In the genomic region with DNA sequence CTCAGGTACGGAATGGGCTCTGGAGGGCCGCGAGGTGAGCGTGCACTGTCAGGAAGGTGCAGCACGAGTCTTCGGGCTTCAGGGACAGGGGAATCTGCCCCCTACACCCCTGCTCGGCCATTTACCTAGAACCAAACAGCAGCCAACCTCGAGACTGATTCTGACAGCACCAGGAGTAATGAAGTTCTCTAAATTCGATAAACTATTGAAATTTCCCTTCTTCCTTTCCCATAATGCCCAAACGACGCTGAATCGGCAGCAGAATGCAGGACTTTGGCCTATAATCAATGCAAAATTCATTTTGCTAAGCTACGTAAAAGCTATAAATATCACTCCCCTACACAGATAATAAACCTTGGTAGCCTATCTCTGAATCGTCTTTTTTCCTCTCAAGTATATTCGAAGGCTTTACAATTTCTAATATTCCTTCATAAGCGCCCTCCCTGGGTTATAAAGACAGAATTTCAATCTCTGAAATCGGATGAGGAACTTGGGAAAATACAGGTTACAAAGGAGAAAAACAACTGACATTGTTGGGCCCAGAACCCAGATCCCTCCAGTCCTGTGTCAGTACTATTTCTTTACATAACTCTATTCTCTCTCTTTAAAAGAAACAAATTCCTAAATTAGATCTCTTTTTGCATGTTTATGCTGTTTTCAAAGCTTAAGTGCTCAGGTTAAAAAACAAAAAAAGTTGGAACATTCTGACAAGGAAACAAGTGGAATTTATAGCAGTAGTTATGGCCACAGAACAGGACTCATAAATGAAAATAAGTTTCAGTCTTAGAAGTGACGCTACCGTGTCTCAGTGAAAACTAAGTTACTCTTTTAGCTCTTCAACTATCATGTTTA, we compare ENCODE assay signal across 8 cellular contexts.
DNase-seq lines count a peak whose midpoint lies in the region; ATAC-seq and TF ChIP-seq lines count a peak whose summit lies in the region.

No MANE protein-coding gene starts in this region.

- 10 to 12% methylated on average over 15 of the region's 19 CpGs for WGBS in gastroesophageal sphincter (ENCODE audit: low coverage in 1 of 2), 2 donors

- peak overlapping the region; percentile 84 for H3K9ac ChIP-seq in rectal smooth muscle tissue (ENCODE audit: low read length)

- H3K27me3 Mint-ChIP-seq in CD8-positive, alpha-beta memory T cell = peaks cover 0 to 2% of the 10 kb centered on the region in 2 donors
- H3K27me3 Mint-ChIP-seq in T-helper 17 cell = no peaks in the 10 kb centered on the region

- H3K36me3 Mint-ChIP-seq in CD8-positive, alpha-beta memory T cell = peaks cover 0 to 15% (median 5%) of the 10 kb centered on the region in 3 donors
- peaks cover 2% of the 10 kb centered on the region for H3K36me3 Mint-ChIP-seq in T-helper 17 cell (ENCODE audit: low read depth)

- no peak for TF ChIP-seq POLR2A in gastroesophageal sphincter (IDR thresholded peaks at IDR 0.05)

- TF ChIP-seq EP300 in gastroesophageal sphincter (IDR thresholded peaks at IDR 0.05) = no peak

- no peaks in the 10 kb centered on the region for H3K27me3 ChIP-seq in CD8-positive, alpha-beta memory T cell (ENCODE audit: insufficient read depth, low read length, poor library complexity, severe bottlenecking)
- no peaks in the 10 kb centered on the region for H3K27me3 ChIP-seq in gastroesophageal sphincter
- H3K27me3 ChIP-seq in rectal smooth muscle tissue (ENCODE audit: control insufficient read depth, insufficient read depth, low read length) = no peaks in the 10 kb centered on the region

- ATAC-seq in T-helper 17 cell (no peak), gastroesophageal sphincter (peak; percentile 18)

- H3K9me3 ChIP-seq in CD8-positive, alpha-beta memory T cell (ENCODE audit: low read length) = no peaks in the 10 kb centered on the region
- H3K9me3 ChIP-seq in T-helper 17 cell (ENCODE audit: control insufficient read depth, low read length, poor library complexity, severe bottlenecking) = no peaks in the 10 kb centered on the region
- H3K9me3 ChIP-seq in gastroesophageal sphincter = no peaks in the 10 kb centered on the region

- peak overlapping the region; percentile 96 to 100 (median 100) for H3K27ac Mint-ChIP-seq in CD8-positive, alpha-beta memory T cell
- peak overlapping the region; percentile 99 for H3K27ac Mint-ChIP-seq in T-helper 17 cell

- peak overlapping the region; percentile 91 for H3K4me3 ChIP-seq in CD8-positive, alpha-beta memory T cell (ENCODE audit: low read length)
- H3K4me3 ChIP-seq in HFF-Myc (replicated peaks; ENCODE audit: low read depth, low read length) (peak overlapping the region; percentile 90), gastroesophageal sphincter (peak overlapping the region; percentile 87 to 98), rectal smooth muscle tissue (ENCODE audit: low read length) (peak overlapping the region; percentile 87)

- H3K4me1 ChIP-seq in CD8-positive, alpha-beta memory T cell (ENCODE audit: insufficient read depth, low read length) = peaks cover 48% of the 10 kb centered on the region
- H3K4me1 ChIP-seq in gastroesophageal sphincter (peaks cover 1 to 62% (median 5%) of the 10 kb centered on the region in 3 donors), rectal smooth muscle tissue (ENCODE audit: control insufficient read depth, insufficient read depth, low read length) (peaks cover 13% of the 10 kb centered on the region)

- POLR2A ChIA-PET in CD8-positive, alpha-beta memory T cell (lab: Charles Lee) = interaction anchor here (0.6 to 3.4 kb wide), 12 partner anchors 25 to 474 kb away, joined by 3 to 22 read pairs (median 4); a partner anchor contains a TSS

- H3K4me1 Mint-ChIP-seq in CD8-positive, alpha-beta memory T cell = peaks cover 55 to 75% (median 73%) of the 10 kb centered on the region in 3 donors
- peaks cover 46% of the 10 kb centered on the region for H3K4me1 Mint-ChIP-seq in T-helper 17 cell

- DNase-seq in CD8-positive, alpha-beta memory T cell = peak in 1 of 5 donors; percentile 28
- no peak for DNase-seq in HFF-Myc (ENCODE audit: extremely low read depth, low read depth)
- no peak for DNase-seq in T-helper 17 cell
- DNase-seq in HK-2 (ENCODE audit: unreplicated experiment) = no peak
- DNase-seq in iPS-NIHi7 (ENCODE audit: extremely low spot score) = no peak
- DNase-seq in SIG-M5 (lab: John Stamatoyannopoulos, UW) = no peak

- no peaks in the 10 kb centered on the region for H3K9me3 Mint-ChIP-seq in CD8-positive, alpha-beta memory T cell

- CTCF ChIA-PET in CD8-positive, alpha-beta memory T cell (lab: Charles Lee) = interaction anchor here (1.2 to 3.0 kb wide), 5 partner anchors 17 to 114 kb away, joined by 3 to 25 read pairs (median 4); a partner anchor contains a TSS

- TF ChIP-seq CTCF in HFF-Myc (IDR thresholded peaks at IDR 0.05; ENCODE audit: low read depth, low read length, missing control alignments) (no peak), gastroesophageal sphincter (IDR thresholded peaks at IDR 0.05) (no peak)

- H3K27ac ChIP-seq in CD8-positive, alpha-beta memory T cell (ENCODE audit: low read depth, low read length) = peak overlapping the region; percentile 96
- H3K27ac ChIP-seq in gastroesophageal sphincter (peak overlapping the region; percentile 80 to 99 (median 98)), rectal smooth muscle tissue (ENCODE audit: low read depth, low read length) (peak overlapping the region; percentile 92)

- H3K4me3 Mint-ChIP-seq in CD8-positive, alpha-beta memory T cell = peak overlapping the region; percentile 94 to 99 (median 98)
- H3K4me3 Mint-ChIP-seq in T-helper 17 cell = peak overlapping the region; percentile 94

- H3K36me3 ChIP-seq in CD8-positive, alpha-beta memory T cell (ENCODE audit: insufficient read depth, low read length) = no peaks in the 10 kb centered on the region
- H3K36me3 ChIP-seq in gastroesophageal sphincter = no peaks in the 10 kb centered on the region
- no peaks in the 10 kb centered on the region for H3K36me3 ChIP-seq in rectal smooth muscle tissue (ENCODE audit: control insufficient read depth, insufficient read depth, low read length)
